1 cellular context compared by ENCODE assay signal in the genomic region with DNA sequence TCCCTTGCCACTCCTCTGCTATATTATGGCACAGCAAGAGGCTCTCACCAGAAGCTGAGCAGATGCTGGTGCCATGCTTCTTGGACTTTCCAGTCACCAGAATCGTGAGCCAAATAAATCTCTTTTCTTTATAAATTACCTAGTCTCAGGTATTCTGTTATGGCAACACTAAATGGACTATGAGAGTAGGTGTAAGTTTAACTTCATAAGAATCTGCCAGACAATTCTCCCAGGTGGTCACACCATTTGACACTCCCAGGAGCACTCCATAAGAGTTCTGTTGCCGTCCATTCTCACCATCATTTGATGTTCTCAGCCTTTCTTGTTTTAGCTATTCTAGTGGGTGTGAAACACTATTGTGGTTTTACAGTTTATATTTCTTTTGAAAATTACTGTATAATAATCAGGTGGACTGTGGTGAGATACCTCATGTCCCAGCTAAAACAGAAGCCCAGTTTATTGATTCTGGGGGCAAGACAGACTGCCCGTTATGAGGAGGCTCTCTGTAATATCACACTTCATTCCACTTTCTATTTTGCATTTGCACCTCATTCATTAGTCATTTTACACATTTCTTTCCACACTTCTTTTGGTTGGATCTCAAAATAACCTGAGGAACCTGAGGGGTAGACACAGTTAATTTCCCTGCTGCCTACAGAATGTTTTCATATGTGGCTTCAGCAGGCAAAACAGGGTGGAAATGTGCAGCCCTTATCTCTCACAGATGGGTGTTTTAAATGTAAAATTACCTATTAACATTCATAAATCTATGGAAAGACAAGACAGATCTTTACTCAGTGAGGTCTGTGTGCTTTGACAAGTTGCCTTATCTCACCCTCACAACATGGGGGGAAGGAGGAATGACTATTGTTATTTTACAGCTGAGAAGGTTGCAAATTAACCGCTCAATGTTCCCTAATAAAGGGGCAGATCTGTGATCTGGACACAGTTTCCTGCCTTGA.
TF ChIP-seq lines count a peak whose summit lies in the region.

No MANE protein-coding gene starts in this region.

TF ChIP-seq in K562, 482 proteins besides CTCF, POLR2A, EP300 and RAD21 (continued from another document and continues in another):
- TF ChIP-seq, protein P1, sequence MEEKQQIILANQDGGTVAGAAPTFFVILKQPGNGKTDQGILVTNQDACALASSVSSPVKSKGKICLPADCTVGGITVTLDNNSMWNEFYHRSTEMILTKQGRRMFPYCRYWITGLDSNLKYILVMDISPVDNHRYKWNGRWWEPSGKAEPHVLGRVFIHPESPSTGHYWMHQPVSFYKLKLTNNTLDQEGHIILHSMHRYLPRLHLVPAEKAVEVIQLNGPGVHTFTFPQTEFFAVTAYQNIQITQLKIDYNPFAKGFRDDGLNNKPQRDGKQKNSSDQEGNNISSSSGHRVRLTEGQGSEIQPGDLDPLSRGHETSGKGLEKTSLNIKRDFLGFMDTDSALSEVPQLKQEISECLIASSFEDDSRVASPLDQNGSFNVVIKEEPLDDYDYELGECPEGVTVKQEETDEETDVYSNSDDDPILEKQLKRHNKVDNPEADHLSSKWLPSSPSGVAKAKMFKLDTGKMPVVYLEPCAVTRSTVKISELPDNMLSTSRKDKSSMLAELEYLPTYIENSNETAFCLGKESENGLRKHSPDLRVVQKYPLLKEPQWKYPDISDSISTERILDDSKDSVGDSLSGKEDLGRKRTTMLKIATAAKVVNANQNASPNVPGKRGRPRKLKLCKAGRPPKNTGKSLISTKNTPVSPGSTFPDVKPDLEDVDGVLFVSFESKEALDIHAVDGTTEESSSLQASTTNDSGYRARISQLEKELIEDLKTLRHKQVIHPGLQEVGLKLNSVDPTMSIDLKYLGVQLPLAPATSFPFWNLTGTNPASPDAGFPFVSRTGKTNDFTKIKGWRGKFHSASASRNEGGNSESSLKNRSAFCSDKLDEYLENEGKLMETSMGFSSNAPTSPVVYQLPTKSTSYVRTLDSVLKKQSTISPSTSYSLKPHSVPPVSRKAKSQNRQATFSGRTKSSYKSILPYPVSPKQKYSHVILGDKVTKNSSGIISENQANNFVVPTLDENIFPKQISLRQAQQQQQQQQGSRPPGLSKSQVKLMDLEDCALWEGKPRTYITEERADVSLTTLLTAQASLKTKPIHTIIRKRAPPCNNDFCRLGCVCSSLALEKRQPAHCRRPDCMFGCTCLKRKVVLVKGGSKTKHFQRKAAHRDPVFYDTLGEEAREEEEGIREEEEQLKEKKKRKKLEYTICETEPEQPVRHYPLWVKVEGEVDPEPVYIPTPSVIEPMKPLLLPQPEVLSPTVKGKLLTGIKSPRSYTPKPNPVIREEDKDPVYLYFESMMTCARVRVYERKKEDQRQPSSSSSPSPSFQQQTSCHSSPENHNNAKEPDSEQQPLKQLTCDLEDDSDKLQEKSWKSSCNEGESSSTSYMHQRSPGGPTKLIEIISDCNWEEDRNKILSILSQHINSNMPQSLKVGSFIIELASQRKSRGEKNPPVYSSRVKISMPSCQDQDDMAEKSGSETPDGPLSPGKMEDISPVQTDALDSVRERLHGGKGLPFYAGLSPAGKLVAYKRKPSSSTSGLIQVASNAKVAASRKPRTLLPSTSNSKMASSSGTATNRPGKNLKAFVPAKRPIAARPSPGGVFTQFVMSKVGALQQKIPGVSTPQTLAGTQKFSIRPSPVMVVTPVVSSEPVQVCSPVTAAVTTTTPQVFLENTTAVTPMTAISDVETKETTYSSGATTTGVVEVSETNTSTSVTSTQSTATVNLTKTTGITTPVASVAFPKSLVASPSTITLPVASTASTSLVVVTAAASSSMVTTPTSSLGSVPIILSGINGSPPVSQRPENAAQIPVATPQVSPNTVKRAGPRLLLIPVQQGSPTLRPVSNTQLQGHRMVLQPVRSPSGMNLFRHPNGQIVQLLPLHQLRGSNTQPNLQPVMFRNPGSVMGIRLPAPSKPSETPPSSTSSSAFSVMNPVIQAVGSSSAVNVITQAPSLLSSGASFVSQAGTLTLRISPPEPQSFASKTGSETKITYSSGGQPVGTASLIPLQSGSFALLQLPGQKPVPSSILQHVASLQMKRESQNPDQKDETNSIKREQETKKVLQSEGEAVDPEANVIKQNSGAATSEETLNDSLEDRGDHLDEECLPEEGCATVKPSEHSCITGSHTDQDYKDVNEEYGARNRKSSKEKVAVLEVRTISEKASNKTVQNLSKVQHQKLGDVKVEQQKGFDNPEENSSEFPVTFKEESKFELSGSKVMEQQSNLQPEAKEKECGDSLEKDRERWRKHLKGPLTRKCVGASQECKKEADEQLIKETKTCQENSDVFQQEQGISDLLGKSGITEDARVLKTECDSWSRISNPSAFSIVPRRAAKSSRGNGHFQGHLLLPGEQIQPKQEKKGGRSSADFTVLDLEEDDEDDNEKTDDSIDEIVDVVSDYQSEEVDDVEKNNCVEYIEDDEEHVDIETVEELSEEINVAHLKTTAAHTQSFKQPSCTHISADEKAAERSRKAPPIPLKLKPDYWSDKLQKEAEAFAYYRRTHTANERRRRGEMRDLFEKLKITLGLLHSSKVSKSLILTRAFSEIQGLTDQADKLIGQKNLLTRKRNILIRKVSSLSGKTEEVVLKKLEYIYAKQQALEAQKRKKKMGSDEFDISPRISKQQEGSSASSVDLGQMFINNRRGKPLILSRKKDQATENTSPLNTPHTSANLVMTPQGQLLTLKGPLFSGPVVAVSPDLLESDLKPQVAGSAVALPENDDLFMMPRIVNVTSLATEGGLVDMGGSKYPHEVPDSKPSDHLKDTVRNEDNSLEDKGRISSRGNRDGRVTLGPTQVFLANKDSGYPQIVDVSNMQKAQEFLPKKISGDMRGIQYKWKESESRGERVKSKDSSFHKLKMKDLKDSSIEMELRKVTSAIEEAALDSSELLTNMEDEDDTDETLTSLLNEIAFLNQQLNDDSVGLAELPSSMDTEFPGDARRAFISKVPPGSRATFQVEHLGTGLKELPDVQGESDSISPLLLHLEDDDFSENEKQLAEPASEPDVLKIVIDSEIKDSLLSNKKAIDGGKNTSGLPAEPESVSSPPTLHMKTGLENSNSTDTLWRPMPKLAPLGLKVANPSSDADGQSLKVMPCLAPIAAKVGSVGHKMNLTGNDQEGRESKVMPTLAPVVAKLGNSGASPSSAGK (IDR thresholded peaks at IDR 0.05) = peak; percentile 30; the same call in 1 of the 2 replicates
- TF ChIP-seq MCM5 (IDR thresholded peaks at IDR 0.05; ENCODE audit: low read depth) = no peak
- no peak for TF ChIP-seq SREBF1 (IDR thresholded peaks at IDR 0.05; ENCODE audit: borderline replicate concordance, low read depth, low read length)
- TF ChIP-seq, protein P2, sequence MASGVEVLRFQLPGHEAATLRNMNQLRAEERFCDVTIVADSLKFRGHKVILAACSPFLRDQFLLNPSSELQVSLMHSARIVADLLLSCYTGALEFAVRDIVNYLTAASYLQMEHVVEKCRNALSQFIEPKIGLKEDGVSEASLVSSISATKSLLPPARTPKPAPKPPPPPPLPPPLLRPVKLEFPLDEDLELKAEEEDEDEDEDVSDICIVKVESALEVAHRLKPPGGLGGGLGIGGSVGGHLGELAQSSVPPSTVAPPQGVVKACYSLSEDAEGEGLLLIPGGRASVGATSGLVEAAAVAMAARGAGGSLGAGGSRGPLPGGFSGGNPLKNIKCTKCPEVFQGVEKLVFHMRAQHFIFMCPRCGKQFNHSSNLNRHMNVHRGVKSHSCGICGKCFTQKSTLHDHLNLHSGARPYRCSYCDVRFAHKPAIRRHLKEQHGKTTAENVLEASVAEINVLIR (CRISPR knock-in tag; IDR thresholded peaks at IDR 0.05) = no peak; the same call in 1 of the 2 replicates
- no peak for TF ChIP-seq GTF2F1 (IDR thresholded peaks at IDR 0.05; ENCODE audit: low read depth, low read length)
- TF ChIP-seq NFRKB (IDR thresholded peaks at IDR 0.05; ENCODE audit: low read depth) = no peak
- no peak for TF ChIP-seq ZNF778 (CRISPR knock-in tag; IDR thresholded peaks at IDR 0.05)
- TF ChIP-seq, protein P3, sequence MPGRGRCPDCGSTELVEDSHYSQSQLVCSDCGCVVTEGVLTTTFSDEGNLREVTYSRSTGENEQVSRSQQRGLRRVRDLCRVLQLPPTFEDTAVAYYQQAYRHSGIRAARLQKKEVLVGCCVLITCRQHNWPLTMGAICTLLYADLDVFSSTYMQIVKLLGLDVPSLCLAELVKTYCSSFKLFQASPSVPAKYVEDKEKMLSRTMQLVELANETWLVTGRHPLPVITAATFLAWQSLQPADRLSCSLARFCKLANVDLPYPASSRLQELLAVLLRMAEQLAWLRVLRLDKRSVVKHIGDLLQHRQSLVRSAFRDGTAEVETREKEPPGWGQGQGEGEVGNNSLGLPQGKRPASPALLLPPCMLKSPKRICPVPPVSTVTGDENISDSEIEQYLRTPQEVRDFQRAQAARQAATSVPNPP (IDR thresholded peaks at IDR 0.05; ENCODE audit: borderline replicate concordance, insufficient read depth, insufficient read length) = no peak
- TF ChIP-seq KLF1 (tag; IDR thresholded peaks at IDR 0.05) = no peak
- no peak for TF ChIP-seq ZNF77 (CRISPR knock-in tag; IDR thresholded peaks at IDR 0.05)
- 0 out of 2 replicates have a peak, but pooled peaks have one; percentile 14 for TF ChIP-seq RB1 (IDR thresholded peaks at IDR 0.05; ENCODE audit: low read depth)
- TF ChIP-seq, protein P4, sequence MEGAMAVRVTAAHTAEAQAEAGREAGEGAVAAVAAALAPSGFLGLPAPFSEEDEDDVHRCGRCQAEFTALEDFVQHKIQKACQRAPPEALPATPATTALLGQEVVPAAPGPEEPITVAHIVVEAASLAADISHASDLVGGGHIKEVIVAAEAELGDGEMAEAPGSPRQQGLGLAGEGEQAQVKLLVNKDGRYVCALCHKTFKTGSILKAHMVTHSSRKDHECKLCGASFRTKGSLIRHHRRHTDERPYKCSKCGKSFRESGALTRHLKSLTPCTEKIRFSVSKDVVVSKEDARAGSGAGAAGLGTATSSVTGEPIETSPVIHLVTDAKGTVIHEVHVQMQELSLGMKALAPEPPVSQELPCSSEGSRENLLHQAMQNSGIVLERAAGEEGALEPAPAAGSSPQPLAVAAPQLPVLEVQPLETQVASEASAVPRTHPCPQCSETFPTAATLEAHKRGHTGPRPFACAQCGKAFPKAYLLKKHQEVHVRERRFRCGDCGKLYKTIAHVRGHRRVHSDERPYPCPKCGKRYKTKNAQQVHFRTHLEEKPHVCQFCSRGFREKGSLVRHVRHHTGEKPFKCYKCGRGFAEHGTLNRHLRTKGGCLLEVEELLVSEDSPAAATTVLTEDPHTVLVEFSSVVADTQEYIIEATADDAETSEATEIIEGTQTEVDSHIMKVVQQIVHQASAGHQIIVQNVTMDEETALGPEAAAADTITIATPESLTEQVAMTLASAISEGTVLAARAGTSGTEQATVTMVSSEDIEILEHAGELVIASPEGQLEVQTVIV (CRISPR knock-in tag; IDR thresholded peaks at IDR 0.05; ENCODE audit: borderline replicate concordance) = no peak
- TF ChIP-seq ZNF444 (CRISPR knock-in tag; IDR thresholded peaks at IDR 0.05) = peak; percentile 69; the same call in 1 of the 2 replicates
- peak; percentile 98 for TF ChIP-seq NCOR1 (IDR thresholded peaks at IDR 0.05)
- no peak for TF ChIP-seq PHF20 (IDR thresholded peaks at IDR 0.05; ENCODE audit: partially characterized antibody)
- no peak for TF ChIP-seq ZNF124 (CRISPR knock-in tag; IDR thresholded peaks at IDR 0.05)
- peak; percentile 87; the same call in 1 of the 2 replicates for TF ChIP-seq SMAD3 (CRISPR knock-in tag; conservative IDR thresholded peaks at IDR 0.05)
- TF ChIP-seq ZFP1 (CRISPR knock-in tag; IDR thresholded peaks at IDR 0.05) = no peak; the same call in 1 of the 2 replicates
- TF ChIP-seq ADNP (tag; IDR thresholded peaks at IDR 0.05) = peak; percentile 49
- no peak; the same call in 1 of the 2 replicates for TF ChIP-seq PTRF (tag; IDR thresholded peaks at IDR 0.05)
- peak; percentile 73 for TF ChIP-seq MYC (IDR thresholded peaks at IDR 0.05; ENCODE audit: low read depth, low read length)
- no peak for TF ChIP-seq MYC (CRISPR knock-in tag; IDR thresholded peaks at IDR 0.05; ENCODE audit: borderline replicate concordance, low read depth)
- TF ChIP-seq, protein P5, sequence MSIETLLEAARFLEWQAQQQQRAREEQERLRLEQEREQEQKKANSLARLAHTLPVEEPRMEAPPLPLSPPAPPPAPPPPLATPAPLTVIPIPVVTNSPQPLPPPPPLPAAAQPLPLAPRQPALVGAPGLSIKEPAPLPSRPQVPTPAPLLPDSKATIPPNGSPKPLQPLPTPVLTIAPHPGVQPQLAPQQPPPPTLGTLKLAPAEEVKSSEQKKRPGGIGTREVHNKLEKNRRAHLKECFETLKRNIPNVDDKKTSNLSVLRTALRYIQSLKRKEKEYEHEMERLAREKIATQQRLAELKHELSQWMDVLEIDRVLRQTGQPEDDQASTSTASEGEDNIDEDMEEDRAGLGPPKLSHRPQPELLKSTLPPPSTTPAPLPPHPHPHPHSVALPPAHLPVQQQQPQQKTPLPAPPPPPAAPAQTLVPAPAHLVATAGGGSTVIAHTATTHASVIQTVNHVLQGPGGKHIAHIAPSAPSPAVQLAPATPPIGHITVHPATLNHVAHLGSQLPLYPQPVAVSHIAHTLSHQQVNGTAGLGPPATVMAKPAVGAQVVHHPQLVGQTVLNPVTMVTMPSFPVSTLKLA (conservative IDR thresholded peaks at IDR 0.05) = peak; percentile 57 to 75; a peak in 3 of 4 replicates
- TF ChIP-seq BRD9 (IDR thresholded peaks at IDR 0.05; ENCODE audit: low read depth, partially characterized antibody) = peak; percentile 66
- TF ChIP-seq ZNF431 (CRISPR knock-in tag; IDR thresholded peaks at IDR 0.05) = no peak
- TF ChIP-seq ZNF165 (CRISPR knock-in tag; IDR thresholded peaks at IDR 0.05; ENCODE audit: borderline replicate concordance) = no peak; the same call in 1 of the 2 replicates
- TF ChIP-seq, protein P6, sequence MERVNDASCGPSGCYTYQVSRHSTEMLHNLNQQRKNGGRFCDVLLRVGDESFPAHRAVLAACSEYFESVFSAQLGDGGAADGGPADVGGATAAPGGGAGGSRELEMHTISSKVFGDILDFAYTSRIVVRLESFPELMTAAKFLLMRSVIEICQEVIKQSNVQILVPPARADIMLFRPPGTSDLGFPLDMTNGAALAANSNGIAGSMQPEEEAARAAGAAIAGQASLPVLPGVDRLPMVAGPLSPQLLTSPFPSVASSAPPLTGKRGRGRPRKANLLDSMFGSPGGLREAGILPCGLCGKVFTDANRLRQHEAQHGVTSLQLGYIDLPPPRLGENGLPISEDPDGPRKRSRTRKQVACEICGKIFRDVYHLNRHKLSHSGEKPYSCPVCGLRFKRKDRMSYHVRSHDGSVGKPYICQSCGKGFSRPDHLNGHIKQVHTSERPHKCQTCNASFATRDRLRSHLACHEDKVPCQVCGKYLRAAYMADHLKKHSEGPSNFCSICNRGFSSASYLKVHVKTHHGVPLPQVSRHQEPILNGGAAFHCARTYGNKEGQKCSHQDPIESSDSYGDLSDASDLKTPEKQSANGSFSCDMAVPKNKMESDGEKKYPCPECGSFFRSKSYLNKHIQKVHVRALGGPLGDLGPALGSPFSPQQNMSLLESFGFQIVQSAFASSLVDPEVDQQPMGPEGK (CRISPR knock-in tag; IDR thresholded peaks at IDR 0.05; ENCODE audit: borderline replicate concordance) = 0 out of 2 replicates have a peak, but pooled peaks have one; percentile 16
- TF ChIP-seq EP400 (IDR thresholded peaks at IDR 0.05) = peak; percentile 65
